Comparison of ENCODE assay signal across 12 cellular contexts in genomic region chr13:49497272-49497671, GRCh38. TPM values are rescaled to one million over a fixed set of nuclear protein-coding genes. Genes with fewer than 3 reads are reported as not detected.
A peak's percentile ranks its signal among the peaks of the same experiment; 100 is the strongest.
DNase-seq lines count a peak whose midpoint lies in the region; ATAC-seq, FAIRE-seq and TF ChIP-seq lines count a peak whose summit lies in the region.
"Had no signal": no experiment of that assay in that cellular context is flagged by ENCODE, and none has a peak within 500 bp of the region (broad histone marks: within the 10 kb centered on the region; RNA-seq: fewer than 3 reads in every experiment).

No MANE protein-coding gene starts in this region.

- no peaks in the 10 kb centered on the region for H3K9me3 ChIP-seq in aorta (ENCODE audit: control insufficient read depth, low read length)
- no peaks in the 10 kb centered on the region for H3K9me3 ChIP-seq in SJCRH30 (replicated peaks)
- H3K9me3 ChIP-seq: body of pancreas had no signal

- H3K27ac Mint-ChIP-seq in activated naive CD4-positive, alpha-beta T cell treated with anti-CD3 and anti-CD28 coated beads, Interleukin-2, amount 50 U/mL, for 24 hours = peak overlapping the region; percentile 92
- peak overlapping the region; percentile 90 to 99 (median 96) for H3K27ac Mint-ChIP-seq in naive thymus-derived CD8-positive, alpha-beta T cell

- H3K36me3 Mint-ChIP-seq in activated naive CD4-positive, alpha-beta T cell treated with anti-CD3 and anti-CD28 coated beads, Interleukin-2, amount 50 U/mL, for 24 hours = peaks cover 18% of the 10 kb centered on the region
- H3K36me3 Mint-ChIP-seq in naive thymus-derived CD8-positive, alpha-beta T cell = peaks cover 0 to 18% (median 2%) of the 10 kb centered on the region in 3 donors

- DNase-seq in GM12892 (ENCODE audit: insufficient read length) (no peak), aorta (no peak), NCI-H2227 (lab: John Stamatoyannopoulos, UW; ENCODE audit: unreplicated experiment) (no peak), SJCRH30 (no peak)
- DNase-seq in naive thymus-derived CD8-positive, alpha-beta T cell = no peak
- DNase-seq: body of pancreas, kidney, NCI-H1048 had no signal

- H3K27me3 ChIP-seq in aorta (ENCODE audit: control insufficient read depth in 1 of 2, insufficient read depth in 2 of 2, low read length in 1 of 2) = no peaks in the 10 kb centered on the region
- no peaks in the 10 kb centered on the region for H3K27me3 ChIP-seq in SJCRH30
- H3K27me3 ChIP-seq: body of pancreas had no signal

- intact Hi-C loops in aorta (cut with DNase I) = loop anchor here in 1 of 2 donors (5.0 kb wide), 2 partner anchors 50 to 110 kb away; no protein-coding TSS in a partner anchor

- no peaks in the 10 kb centered on the region for H3K36me3 ChIP-seq in aorta (ENCODE audit: control insufficient read depth in 1 of 2, insufficient read depth in 2 of 2, low read length in 1 of 2)
- H3K36me3 ChIP-seq in SJCRH30 = no peaks in the 10 kb centered on the region

- H3K9me3 Mint-ChIP-seq in activated naive CD4-positive, alpha-beta T cell treated with anti-CD3 and anti-CD28 coated beads, Interleukin-2, amount 50 U/mL, for 24 hours = no peaks in the 10 kb centered on the region
- H3K9me3 Mint-ChIP-seq in naive thymus-derived CD8-positive, alpha-beta T cell = no peaks in the 10 kb centered on the region

- H3K4me1 ChIP-seq in aorta (ENCODE audit: control insufficient read depth in 1 of 2, insufficient read depth in 2 of 2, low read length in 2 of 2) (no peaks in the 10 kb centered on the region), SJCRH30 (peaks cover 14% of the 10 kb centered on the region)

- 65 to 73% methylated on average over 5 of the region's 5 CpGs for WGBS in aorta, 2 donors

- FAIRE-seq in GM12892 (lab: Jason Lieb, UNC) = peak; percentile 9
- FAIRE-seq: kidney had no signal

- POLR2A ChIA-PET in naive thymus-derived CD8-positive, alpha-beta T cell (lab: Charles Lee) = interaction anchor here (1.4 to 3.6 kb wide), 3 partner anchors 53 to 125 kb away, joined by 3 to 82 read pairs (median 13); partner anchors contain the start of genes CAB39L, RCBTB1 and SETDB2

- H3K4me3 ChIP-seq in aorta (ENCODE audit: low read length in 2 of 2) (no peak overlapping the region), SJCRH30 (no peak overlapping the region)
- H3K4me3 ChIP-seq: body of pancreas had no signal

- H3K4me3 Mint-ChIP-seq in activated naive CD4-positive, alpha-beta T cell treated with anti-CD3 and anti-CD28 coated beads, Interleukin-2, amount 50 U/mL, for 24 hours = peak overlapping the region; percentile 88
- peak overlapping the region; percentile 81 to 94 (median 92) for H3K4me3 Mint-ChIP-seq in naive thymus-derived CD8-positive, alpha-beta T cell

- no peaks in the 10 kb centered on the region for H3K27me3 Mint-ChIP-seq in activated naive CD4-positive, alpha-beta T cell treated with anti-CD3 and anti-CD28 coated beads, Interleukin-2, amount 50 U/mL, for 24 hours
- H3K27me3 Mint-ChIP-seq in naive thymus-derived CD8-positive, alpha-beta T cell = no peaks in the 10 kb centered on the region

- no peak for ATAC-seq in naive thymus-derived CD8-positive, alpha-beta T cell
- ATAC-seq in aorta (ENCODE audit: low FRiP score) (no peak), GM18520 (IDR thresholded peaks at IDR 0.05; ENCODE audit: unreplicated experiment) (no peak)
- ATAC-seq: body of pancreas had no signal

- H3K4me1 Mint-ChIP-seq in activated naive CD4-positive, alpha-beta T cell treated with anti-CD3 and anti-CD28 coated beads, Interleukin-2, amount 50 U/mL, for 24 hours = peaks cover 61% of the 10 kb centered on the region
- peaks cover 22 to 57% (median 46%) of the 10 kb centered on the region in 4 donors for H3K4me1 Mint-ChIP-seq in naive thymus-derived CD8-positive, alpha-beta T cell

- 0 out of 2 replicates have a peak, but pooled peaks have one; percentile 26 for TF ChIP-seq POLR2A in GM12892 (IDR thresholded peaks at IDR 0.05; ENCODE audit: low read depth, low read length)

- H3K27ac ChIP-seq in 22Rv1 (peak overlapping the region; percentile 91), aorta (ENCODE audit: low read depth in 1 of 2, low read length in 2 of 2) (peak overlapping the region in 1 of 2 donors; percentile 74), SJCRH30 (no peak overlapping the region)
- H3K27ac ChIP-seq: VCaP had no signal

- TF ChIP-seq CTCF in 22Rv1 (IDR thresholded peaks at IDR 0.05) = no peak

RNA-seq across cellular contexts. Expression of gene PHF11, which starts 1.5 kb away (rescaled TPM):
- polyA plus RNA-seq in GM12892 (2012; ENCODE audit: missing spikeins) = 46.5 TPM
- 100 to 1,000 TPM; 121 to 132 TPM for total RNA-seq in naive thymus-derived CD8-positive, alpha-beta T cell
- polyA plus RNA-seq in naive thymus-derived CD8-positive, alpha-beta T cell = 10 to 100 TPM; 75.9 to 88.3 (median 80.4) TPM
- 10 to 100 TPM; 58.4 to 72.1 TPM for total RNA-seq in aorta
- 10 to 100 TPM; 29.9 to 96.7 TPM for polyA plus RNA-seq in aorta
- total RNA-seq in SJCRH30 (2014; rRNA removed; shearing (Covaris generic)) = not detected in 2 replicates

RNA-seq across cellular contexts. Expression of gene SETDB2, which starts 53.2 kb away (rescaled TPM):
- 7.3 TPM for polyA plus RNA-seq in GM12892 (2012; ENCODE audit: missing spikeins)
- 10 to 100 TPM; 30.5 to 31.6 TPM for total RNA-seq in naive thymus-derived CD8-positive, alpha-beta T cell
- polyA plus RNA-seq in naive thymus-derived CD8-positive, alpha-beta T cell = 10 to 100 TPM; 13.3 to 14.7 (median 13.7) TPM
- 10 to 100 TPM in 1 of 2 donors, 1 to 10 TPM in 1; 8.8 to 13.3 TPM for total RNA-seq in aorta
- polyA plus RNA-seq in aorta = 1 to 10 TPM; 4.7 to 9.4 TPM
- 8.9 and 10.9 TPM in 2 replicates for total RNA-seq in SJCRH30 (2014; rRNA removed; shearing (Covaris generic))

RNA-seq across cellular contexts. Expression of gene CAB39L, which starts 53.4 kb away (rescaled TPM):
- polyA plus RNA-seq in GM12892 (2012; ENCODE audit: missing spikeins) = 2.7 TPM
- 1 to 10 TPM; 5.3 to 9.2 TPM for total RNA-seq in naive thymus-derived CD8-positive, alpha-beta T cell
- 1 to 10 TPM; 4.3 to 5.2 (median 4.3) TPM for polyA plus RNA-seq in naive thymus-derived CD8-positive, alpha-beta T cell
- total RNA-seq in aorta = 10 to 100 TPM; 25.1 to 27.7 TPM
- 10 to 100 TPM; 19.3 to 33.5 TPM for polyA plus RNA-seq in aorta
- total RNA-seq in SJCRH30 (2014; rRNA removed; shearing (Covaris generic)) = 2.4 and 3.3 TPM in 2 replicates

Comparison
In these comparisons a context has a peak if more than half of its experiments do, and no peak if none do; other contexts are left out.
1. RNA of gene PHF11, which starts 1.5 kb away (total RNA-seq): 121 to 132 TPM in naive thymus-derived CD8-positive, alpha-beta T cell and 58.4 to 72.1 TPM in aorta; not detected in SJCRH30; every median in the first group is over 10 times any median in the second.